ENCODE assay signal across 22 cellular contexts in the genomic region with DNA sequence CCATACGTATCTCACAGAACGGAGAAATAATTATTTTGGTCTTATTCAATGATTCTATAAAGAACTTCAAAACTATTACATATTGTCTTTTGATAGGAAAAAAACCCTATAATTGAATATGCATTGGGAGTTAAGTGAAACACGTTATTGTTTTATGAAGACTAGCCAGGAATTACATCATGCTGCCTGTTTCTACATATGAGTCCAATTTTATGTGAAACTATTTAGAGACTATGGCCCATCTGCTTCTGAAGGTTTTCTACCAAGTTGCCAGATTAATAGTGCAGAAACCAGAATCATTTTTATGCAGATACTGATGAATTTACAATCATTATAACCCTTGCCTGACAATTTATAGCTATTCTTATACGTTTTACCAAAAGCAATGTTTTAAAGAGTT.
"Had no signal": no experiment of that assay in that cellular context is flagged by ENCODE, and none has a peak within 500 bp of the region (broad histone marks: within the 10 kb centered on the region; RNA-seq: fewer than 3 reads in every experiment).

No MANE protein-coding gene starts in this region.

- H3K9ac ChIP-seq: neural progenitor cell had no signal

- H3K4me3 ChIP-seq: coronary artery, mucosa of descending colon, neural progenitor cell, prostate gland, right atrium auricular region, transverse colon, uterus had no signal

- H3K4me2 ChIP-seq: neural progenitor cell had no signal

- FAIRE-seq: islet of Langerhans had no signal

- H3K36me3 ChIP-seq: brain microvascular endothelial cell, neural progenitor cell, prostate gland, right atrium auricular region, transverse colon, uterus had no signal

- H3K27ac ChIP-seq: brain microvascular endothelial cell, coronary artery, neural progenitor cell, prostate gland, right atrium auricular region, transverse colon, uterus had no signal

- DNase-seq: activated CD4-positive, alpha-beta T cell treated with anti-CD3 and anti-CD28 coated beads, Interleukin-2, amount 10 ng/mL, durations not matched to agents 24 days and 14 days; activated CD4-positive, CD25-positive, alpha-beta regulatory T cell; activated CD8-positive, alpha-beta T cell treated with anti-CD3 and anti-CD28 coated beads for 36 hours; activated naive CD4-positive, alpha-beta T cell treated with Interleukin-2 at 50 U/mL for 16 hours; activated naive CD8-positive, alpha-beta T cell treated with anti-CD3 and anti-CD28 coated beads, Interleukin-2, amount 10 ng/mL, durations not matched to agents 7 days and 5 days; activated T-cell treated with anti-CD3 and anti-CD28 coated beads, Interleukin-2, amount 50 U/mL, for 1 hour; brain microvascular endothelial cell; hippocampal formation; left cardiac atrium; mesenchymal stem cell; mucosa of descending colon; naive B cell; stimulated activated CD4-positive, alpha-beta T cell treated with anti-CD3 and anti-CD28 coated beads, Interleukin-2, amount 100 ng/mL, for 24 hours; stimulated activated naive CD8-positive, alpha-beta T cell treated with anti-CD3 and anti-CD28 coated beads, Interleukin-15, Interleukin-2, amounts not matched to agents 100 U/mL and 50 U/mL, for 24 hours; T1000; transverse colon; uterus had no signal

- H3K4me1 ChIP-seq: neural progenitor cell, prostate gland, right atrium auricular region, transverse colon, uterus had no signal

- H2AFZ ChIP-seq: neural progenitor cell had no signal

- H3K27me3 ChIP-seq: brain microvascular endothelial cell, neural progenitor cell, right atrium auricular region, transverse colon, uterus had no signal

- H3K9me3 ChIP-seq: mucosa of descending colon, prostate gland, right atrium auricular region, transverse colon, uterus had no signal
